Comparison of ENCODE assay signal across 9 cellular contexts in the genomic region with DNA sequence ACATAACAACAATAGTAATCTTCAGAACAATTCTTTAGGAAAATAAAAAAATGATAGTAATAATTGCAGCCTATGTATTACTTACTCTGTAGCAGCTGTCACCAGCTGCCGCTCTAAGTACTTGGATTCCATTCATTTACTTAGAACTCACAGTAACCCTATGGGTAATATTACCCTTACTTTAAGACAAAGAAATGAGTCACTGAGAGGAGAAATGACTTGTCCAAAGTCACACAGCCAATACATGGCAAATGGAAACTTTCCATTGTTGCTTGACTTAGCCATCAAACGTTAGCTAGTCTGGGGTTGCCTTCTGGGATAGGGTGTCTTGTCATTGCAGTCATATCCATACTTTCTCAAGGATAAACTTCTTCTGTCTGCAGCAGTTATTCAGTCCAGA. TPM values are rescaled to one million over a fixed set of nuclear protein-coding genes. Genes with fewer than 3 reads are reported as not detected.
DNase-seq lines count a peak whose midpoint lies in the region; ATAC-seq, FAIRE-seq and TF ChIP-seq lines count a peak whose summit lies in the region.
"Had no signal": no experiment of that assay in that cellular context is flagged by ENCODE, and none has a peak within 500 bp of the region (broad histone marks: within the 10 kb centered on the region; RNA-seq: fewer than 3 reads in every experiment).

No MANE protein-coding gene starts in this region.

- TF ChIP-seq POLR2A in stomach (IDR thresholded peaks at IDR 0.05) (no peak), H54 (IDR thresholded peaks at IDR 0.05; ENCODE audit: low read depth, low read length) (no peak)

- H3K27me3 ChIP-seq in CD8-positive, alpha-beta T cell (ENCODE audit: insufficient read depth, low read length): no peaks in the 10 kb centered on the region
- no peaks in the 10 kb centered on the region for H3K27me3 ChIP-seq in stomach

- no peak for ATAC-seq in CD8-positive, alpha-beta T cell
- ATAC-seq in GM19351 (IDR thresholded peaks at IDR 0.05; ENCODE audit: unreplicated experiment) (peak; percentile 38), HG03097 (IDR thresholded peaks at IDR 0.05; ENCODE audit: low FRiP score, unreplicated experiment) (peak; percentile 36)

- no peak for TF ChIP-seq CTCF in CD8-positive, alpha-beta T cell (IDR thresholded peaks at IDR 0.05)
- TF ChIP-seq CTCF in stomach (IDR thresholded peaks at IDR 0.05): no peak

- CTCF ChIA-PET in CD8-positive, alpha-beta T cell (lab: Charles Lee): no interaction called here

- H3K4me3 ChIP-seq in CD8-positive, alpha-beta T cell (ENCODE audit: low read depth, low read length): no peak overlapping the region
- H3K4me3 ChIP-seq in stomach: no peak overlapping the region

- H3K36me3 Mint-ChIP-seq in CD8-positive, alpha-beta T cell: peaks cover 4% of the 10 kb centered on the region
- H3K36me3 Mint-ChIP-seq in activated T-helper 2 cell treated with anti-CD3 and anti-CD28 coated beads, Interferon-gamma antibody, Interleukin-2, Interleukin-4, amounts not matched to agents 10 μg/mL and 5 μg/mL and 100 μg/mL, durations not matched to agents 14 hours and 24 hours and 36 hours (ENCODE audit: low read depth): peaks cover 23% of the 10 kb centered on the region

- no peak for FAIRE-seq in H54 (lab: Jason Lieb, UNC)

- WGBS in stomach, 5 donors: 60 to 70% (median 64%) methylated on average over 2 of the region's 2 CpGs

- no peaks in the 10 kb centered on the region for H3K36me3 ChIP-seq in CD8-positive, alpha-beta T cell (ENCODE audit: insufficient read depth, low read length)
- no peaks in the 10 kb centered on the region for H3K36me3 ChIP-seq in stomach

- H3K27ac ChIP-seq in CD8-positive, alpha-beta T cell (ENCODE audit: low read depth, low read length): no peak overlapping the region
- H3K27ac ChIP-seq in stomach: no peak overlapping the region

- POLR2A ChIA-PET in CD8-positive, alpha-beta T cell (lab: Charles Lee): no interaction called here

- TF ChIP-seq EP300 in stomach (IDR thresholded peaks at IDR 0.05): no peak

- peak overlapping the region; percentile 2 for H3K27ac Mint-ChIP-seq in CD8-positive, alpha-beta T cell
- H3K27ac Mint-ChIP-seq in activated T-helper 2 cell treated with anti-CD3 and anti-CD28 coated beads, Interferon-gamma antibody, Interleukin-2, Interleukin-4, amounts not matched to agents 10 μg/mL and 5 μg/mL and 100 μg/mL, durations not matched to agents 14 hours and 24 hours and 36 hours: peak overlapping the region; percentile 76

- no peak overlapping the region for H3K4me3 Mint-ChIP-seq in CD8-positive, alpha-beta T cell
- no peak overlapping the region for H3K4me3 Mint-ChIP-seq in activated T-helper 2 cell treated with anti-CD3 and anti-CD28 coated beads, Interferon-gamma antibody, Interleukin-2, Interleukin-4, amounts not matched to agents 10 μg/mL and 5 μg/mL and 100 μg/mL, durations not matched to agents 14 hours and 24 hours and 36 hours (ENCODE audit: low read depth)

- no peak for DNase-seq in CD8-positive, alpha-beta T cell
- no peak for DNase-seq in activated T-helper 2 cell treated with anti-CD3 and anti-CD28 coated beads, Interferon-gamma antibody, Interleukin-2, Interleukin-4, amounts not matched to agents 10 μg/mL and 5 μg/mL and 100 μg/mL, durations not matched to agents 14 hours and 24 hours and 36 hours (ENCODE audit: low spot score)
- DNase-seq in stomach (no peak), hepatic stellate cell (ENCODE audit: low spot score) (no peak), SIG-M5 (lab: John Stamatoyannopoulos, UW) (no peak), H54 (ENCODE audit: insufficient read length, low spot score) (no peak)
- DNase-seq: amniotic stem cell had no signal

- peaks cover 61% of the 10 kb centered on the region for H3K4me1 ChIP-seq in CD8-positive, alpha-beta T cell (ENCODE audit: insufficient read depth, low read length)
- H3K4me1 ChIP-seq in stomach: peaks cover 28 to 66% (median 54%) of the 10 kb centered on the region in 4 donors

- peaks cover 71% of the 10 kb centered on the region for H3K4me1 Mint-ChIP-seq in CD8-positive, alpha-beta T cell (ENCODE audit: low read depth)
- peaks cover 59% of the 10 kb centered on the region for H3K4me1 Mint-ChIP-seq in activated T-helper 2 cell treated with anti-CD3 and anti-CD28 coated beads, Interferon-gamma antibody, Interleukin-2, Interleukin-4, amounts not matched to agents 10 μg/mL and 5 μg/mL and 100 μg/mL, durations not matched to agents 14 hours and 24 hours and 36 hours (ENCODE audit: low read depth)

- intact Hi-C loops in CD8-positive, alpha-beta T cell (cut with DNase I, micrococcal nuclease): loop anchor here in 1 of 2 experiments (5.0 kb wide), 1 partner anchor 143 kb away; no protein-coding TSS in a partner anchor
- intact Hi-C loops in activated T-helper 2 cell treated with anti-CD3 and anti-CD28 coated beads, Interferon-gamma antibody, Interleukin-2, Interleukin-4, amounts not matched to agents 10 μg/mL and 5 μg/mL and 100 μg/mL, durations not matched to agents 14 hours and 24 hours and 36 hours (cut with micrococcal nuclease): loop anchor here (1.0 to 10.0 kb wide), 8 partner anchors 39 to 345 kb away; partner anchors contain the start of gene CREM
- intact Hi-C loops in stomach (cut with DNase I; ENCODE audit: low total_unique reads): loop anchor here (10.0 kb wide), 1 partner anchor 225 kb away; no protein-coding TSS in a partner anchor

- no peaks in the 10 kb centered on the region for H3K9me3 Mint-ChIP-seq in CD8-positive, alpha-beta T cell
- H3K9me3 Mint-ChIP-seq in activated T-helper 2 cell treated with anti-CD3 and anti-CD28 coated beads, Interferon-gamma antibody, Interleukin-2, Interleukin-4, amounts not matched to agents 10 μg/mL and 5 μg/mL and 100 μg/mL, durations not matched to agents 14 hours and 24 hours and 36 hours: no peaks in the 10 kb centered on the region

- no peaks in the 10 kb centered on the region for H3K9me3 ChIP-seq in CD8-positive, alpha-beta T cell (ENCODE audit: low read length)
- H3K9me3 ChIP-seq in stomach: no peaks in the 10 kb centered on the region

- H3K27me3 Mint-ChIP-seq in CD8-positive, alpha-beta T cell (ENCODE audit: low read depth): no peaks in the 10 kb centered on the region
- no peaks in the 10 kb centered on the region for H3K27me3 Mint-ChIP-seq in activated T-helper 2 cell treated with anti-CD3 and anti-CD28 coated beads, Interferon-gamma antibody, Interleukin-2, Interleukin-4, amounts not matched to agents 10 μg/mL and 5 μg/mL and 100 μg/mL, durations not matched to agents 14 hours and 24 hours and 36 hours (ENCODE audit: low read depth)

RNA-seq across cellular contexts. Expression of gene CCNY, which starts 3.6 kb away (rescaled TPM):
- total RNA-seq in CD8-positive, alpha-beta T cell: 10 to 100 TPM; 75.3 to 77.3 TPM
- 60.4 and 67.1 TPM in 2 replicates for total RNA-seq in activated T-helper 2 cell treated with anti-CD3 and anti-CD28 coated beads, Interferon-gamma antibody, Interleukin-2, Interleukin-4, amounts not matched to agents 10 μg/mL and 5 μg/mL and 100 μg/mL, durations not matched to agents 14 hours and 24 hours and 36 hours
- 10 to 100 TPM in 4 of 5 donors, 1 to 10 TPM in 1; 5.8 to 99.6 (median 60.0) TPM for total RNA-seq in stomach
- polyA plus RNA-seq in stomach: 10 to 100 TPM; 20.2 to 29.4 (median 25.8) TPM
